Comparison of ENCODE assay signal across 9 cellular contexts in genomic region chr2:233152541-233152940, GRCh38.
DNase-seq lines count a peak whose midpoint lies in the region; ATAC-seq and TF ChIP-seq lines count a peak whose summit lies in the region.
"Had no signal": no experiment of that assay in that cellular context is flagged by ENCODE, and none has a peak within 500 bp of the region (broad histone marks: within the 10 kb centered on the region; RNA-seq: fewer than 3 reads in every experiment).

No MANE protein-coding gene starts in this region.

- H3K4me1 Mint-ChIP-seq in CD4-positive, CD25-positive, alpha-beta regulatory T cell = peaks cover 0 to 7% (median 3%) of the 10 kb centered on the region in 4 donors
- H3K4me1 Mint-ChIP-seq in chondrocyte (ENCODE audit: low read depth) (peaks cover 8% of the 10 kb centered on the region), memory B cell (peaks cover 8% of the 10 kb centered on the region)

- H3K27ac Mint-ChIP-seq in CD4-positive, CD25-positive, alpha-beta regulatory T cell = peak overlapping the region in 2 of 3 donors; percentile 37 to 63
- peak overlapping the region; percentile 4 for H3K27ac Mint-ChIP-seq in chondrocyte (ENCODE audit: unreplicated experiment)
- H3K27ac Mint-ChIP-seq in memory B cell = peak overlapping the region; percentile 41

- no peak overlapping the region for H3K4me3 Mint-ChIP-seq in CD4-positive, CD25-positive, alpha-beta regulatory T cell
- H3K4me3 Mint-ChIP-seq in chondrocyte (ENCODE audit: unreplicated experiment) (no peak overlapping the region), memory B cell (no peak overlapping the region)

- no peaks in the 10 kb centered on the region for H3K4me1 ChIP-seq in CD4-positive, CD25-positive, alpha-beta regulatory T cell (ENCODE audit: control insufficient read depth, insufficient read depth, low read length, poor library complexity, severe bottlenecking)

- H3K36me3 ChIP-seq in CD4-positive, CD25-positive, alpha-beta regulatory T cell (ENCODE audit: control insufficient read depth, insufficient read depth, low read length) = peaks cover 88% of the 10 kb centered on the region

- H3K27ac ChIP-seq in CD4-positive, CD25-positive, alpha-beta regulatory T cell (ENCODE audit: insufficient read depth, low read length, poor library complexity, severe bottlenecking) = no peak overlapping the region

- H3K4me3 ChIP-seq in CD4-positive, CD25-positive, alpha-beta regulatory T cell (ENCODE audit: low read depth, low read length) = no peak overlapping the region

- peaks cover 4% of the 10 kb centered on the region for H3K27me3 Mint-ChIP-seq in CD4-positive, CD25-positive, alpha-beta regulatory T cell
- H3K27me3 Mint-ChIP-seq in chondrocyte (ENCODE audit: low read depth) = peaks cover 34% of the 10 kb centered on the region
- H3K27me3 Mint-ChIP-seq in memory B cell = no peaks in the 10 kb centered on the region

- DNase-seq in CD4-positive, CD25-positive, alpha-beta regulatory T cell = no peak
- DNase-seq in chondrocyte (ENCODE audit: low spot score) (no peak), memory B cell (ENCODE audit: low spot score in 2 of 2) (no peak), T1000 (lab: John Stamatoyannopoulos, UW) (no peak), germinal center (ENCODE audit: low spot score) (no peak), GM19238 (ENCODE audit: insufficient read length, low spot score) (no peak), activated gamma-delta T cell treated with Interleukin-2 at 50 U/mL for 16 hours (no peak)
- DNase-seq: DND-41 had no signal

- H3K27me3 ChIP-seq in CD4-positive, CD25-positive, alpha-beta regulatory T cell (ENCODE audit: control insufficient read depth, insufficient read depth, low read length) = no peaks in the 10 kb centered on the region

- no peak for TF ChIP-seq RAD21 in Ishikawa (IDR thresholded peaks at IDR 0.05; ENCODE audit: low read depth)

- TF ChIP-seq EP300 in Ishikawa (IDR thresholded peaks at IDR 0.05; ENCODE audit: borderline replicate concordance) = 0 out of 2 replicates have a peak, but pooled peaks have one; percentile 22

- H3K9me3 ChIP-seq in CD4-positive, CD25-positive, alpha-beta regulatory T cell (ENCODE audit: control insufficient read depth in 2 of 2, low read length in 2 of 2) = no peaks in the 10 kb centered on the region

- ATAC-seq in CD4-positive, CD25-positive, alpha-beta regulatory T cell (ENCODE audit: low read depth in 2 of 2) = no peak
- ATAC-seq in memory B cell (ENCODE audit: low read depth) = no peak

- no peaks in the 10 kb centered on the region for H3K9me3 Mint-ChIP-seq in CD4-positive, CD25-positive, alpha-beta regulatory T cell
- H3K9me3 Mint-ChIP-seq in chondrocyte (ENCODE audit: low read depth) = peaks cover 7% of the 10 kb centered on the region
- no peaks in the 10 kb centered on the region for H3K9me3 Mint-ChIP-seq in memory B cell

- peaks cover 74% of the 10 kb centered on the region for H3K36me3 Mint-ChIP-seq in CD4-positive, CD25-positive, alpha-beta regulatory T cell
- peaks cover 3% of the 10 kb centered on the region for H3K36me3 Mint-ChIP-seq in chondrocyte (ENCODE audit: low read depth)
- peaks cover 68% of the 10 kb centered on the region for H3K36me3 Mint-ChIP-seq in memory B cell

- TF ChIP-seq CTCF in chondrocyte (IDR thresholded peaks at IDR 0.05) = no peak

TF ChIP-seq in Ishikawa, 13 proteins besides CTCF, POLR2A, EP300 and RAD21:
- TF ChIP-seq NFIC (IDR thresholded peaks at IDR 0.05) (peak; percentile 43; the same call in 1 of the 2 replicates), YY1 (IDR thresholded peaks at IDR 0.05; ENCODE audit: low read depth) (peak; percentile 67), EGR1 (IDR thresholded peaks at IDR 0.05) (no peak), MAX (IDR thresholded peaks at IDR 0.05) (no peak)
